ENCODE assay signal across 15 cellular contexts in the genomic region with DNA sequence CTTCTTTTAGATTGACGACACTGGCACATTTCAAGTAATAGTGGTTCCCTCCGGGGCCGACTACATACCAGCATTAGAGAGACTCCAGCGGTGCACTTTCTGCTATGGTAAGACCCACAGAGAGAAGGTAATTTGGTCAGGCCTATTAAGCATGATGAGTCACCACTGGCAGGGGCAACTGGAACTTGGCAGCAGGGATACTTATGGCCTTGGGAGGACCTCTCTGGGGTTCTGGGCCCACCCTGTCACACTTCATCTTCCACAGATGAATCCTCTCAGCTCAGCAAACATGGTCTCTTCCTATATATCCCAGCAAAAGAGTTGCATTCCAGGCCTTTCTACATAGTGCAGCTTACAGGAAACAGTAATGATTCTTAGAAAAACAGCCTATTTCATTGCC.
A peak's percentile ranks its signal among the peaks of the same experiment; 100 is the strongest.
DNase-seq lines count a peak whose midpoint lies in the region; ATAC-seq and TF ChIP-seq lines count a peak whose summit lies in the region.
"Had no signal": no experiment of that assay in that cellular context is flagged by ENCODE, and none has a peak within 500 bp of the region (broad histone marks: within the 10 kb centered on the region; RNA-seq: fewer than 3 reads in every experiment).

No MANE protein-coding gene starts in this region.

- TF ChIP-seq EP300 in stomach (IDR thresholded peaks at IDR 0.05) = no peak

- 69% methylated on average over 4 of the region's 4 CpGs for WGBS in hepatocyte (ENCODE audit: low lambda C conversion rate, missing lambda C conversion rate)
- 67 to 95% (median 87%) methylated on average over 4 of the region's 4 CpGs for WGBS in stomach, 5 donors

- DNase-seq in left ventricle myocardium superior = no peak
- DNase-seq in cardiac septum (ENCODE audit: low spot score) = no peak
- peak; percentile 31 for DNase-seq in amniotic stem cell (lab: John Stamatoyannopoulos, UW)
- DNase-seq in hepatocyte (ENCODE audit: low spot score) = peak; percentile 41
- no peak for DNase-seq in amygdala (lab: John Stamatoyannopoulos, UW)
- no peak for DNase-seq in stomach
- no peak for DNase-seq in hepatic stellate cell (ENCODE audit: low spot score)
- DNase-seq in HUDEP-2 (lab: John Stamatoyannopoulos, UW; ENCODE audit: unreplicated experiment in 76 of 76) = no peak
- DNase-seq: activated T-cell treated with anti-CD3 and anti-CD28 coated beads, Interleukin-2, amount 50 U/mL, for 1 hour; AML-193; NCI-H2029 treated with DMSO at 0.1 percent for 48 hours; stimulated activated CD4-positive, alpha-beta T cell treated with anti-CD3 and anti-CD28 coated beads, Interleukin-4, amount 100 ng/mL, for 24 hours had no signal

- no peak overlapping the region for H2AFZ ChIP-seq in hepatocyte
- H2AFZ ChIP-seq: parathyroid adenoma had no signal

- H3K79me2 ChIP-seq in hepatocyte = no peaks in the 10 kb centered on the region
- H3K79me2 ChIP-seq: parathyroid adenoma had no signal

- H3K36me3 ChIP-seq in hepatocyte (replicated peaks; ENCODE audit: insufficient read depth, low read depth) = no peaks in the 10 kb centered on the region
- H3K36me3 ChIP-seq in stomach = peaks cover 0 to 14% (median 6%) of the 10 kb centered on the region in 4 donors
- H3K36me3 ChIP-seq: ascending aorta had no signal

- no peak overlapping the region for H3K4me2 ChIP-seq in hepatocyte

- H3K27me3 ChIP-seq in hepatocyte = no peaks in the 10 kb centered on the region
- H3K27me3 ChIP-seq in stomach = no peaks in the 10 kb centered on the region
- H3K27me3 ChIP-seq: ascending aorta had no signal

- ATAC-seq in left ventricle myocardium superior = peak; percentile 53
- ATAC-seq: left lobe of liver had no signal

- intact Hi-C loops in left ventricle myocardium superior (cut with micrococcal nuclease) (no loop called here), cardiac septum (cut with DNase I) (no loop called here), stomach (cut with DNase I; ENCODE audit: low total_unique reads) (no loop called here)

- H3K9me2 ChIP-seq in hepatocyte (replicated peaks; ENCODE audit: insufficient read depth) = no peaks in the 10 kb centered on the region

- H3K4me3 ChIP-seq in hepatocyte (no peak overlapping the region), stomach (no peak overlapping the region)
- H3K4me3 ChIP-seq: ascending aorta had no signal

- peaks cover 5% of the 10 kb centered on the region for H3K4me1 ChIP-seq in hepatocyte (ENCODE audit: insufficient read depth)
- H3K4me1 ChIP-seq in stomach = peaks cover 0 to 4% (median 2%) of the 10 kb centered on the region in 4 donors
- H3K4me1 ChIP-seq: ascending aorta had no signal

- H3K9me3 ChIP-seq in hepatocyte (ENCODE audit: low read depth) = no peaks in the 10 kb centered on the region
- H3K9me3 ChIP-seq in stomach = no peaks in the 10 kb centered on the region
- H3K9me3 ChIP-seq: ascending aorta had no signal

- no peak for TF ChIP-seq POLR2A in stomach (IDR thresholded peaks at IDR 0.05)

- H4K20me1 ChIP-seq in hepatocyte (ENCODE audit: insufficient read depth, poor library complexity, severe bottlenecking) = no peaks in the 10 kb centered on the region

- TF ChIP-seq CTCF in hepatocyte (IDR thresholded peaks at IDR 0.05; ENCODE audit: poor library complexity) (no peak), stomach (IDR thresholded peaks at IDR 0.05) (no peak)

- H3K27ac ChIP-seq in hepatocyte = peak overlapping the region; percentile 4
- H3K27ac ChIP-seq in stomach = no peak overlapping the region
- H3K27ac ChIP-seq: ascending aorta, parathyroid adenoma had no signal

Comparison
In these comparisons a context has a peak if more than half of its experiments do, and no peak if none do; other contexts are left out.
1. DNase-seq: peak in amniotic stem cell (single experiment) and hepatocyte (single experiment); none in left ventricle myocardium superior (single experiment), cardiac septum (single experiment), amygdala (0 of 56), stomach (single experiment), hepatic stellate cell (single experiment) and HUDEP-2 (0 of 76).